Comparison of ENCODE assay signal across 1 cellular context in the genomic region with DNA sequence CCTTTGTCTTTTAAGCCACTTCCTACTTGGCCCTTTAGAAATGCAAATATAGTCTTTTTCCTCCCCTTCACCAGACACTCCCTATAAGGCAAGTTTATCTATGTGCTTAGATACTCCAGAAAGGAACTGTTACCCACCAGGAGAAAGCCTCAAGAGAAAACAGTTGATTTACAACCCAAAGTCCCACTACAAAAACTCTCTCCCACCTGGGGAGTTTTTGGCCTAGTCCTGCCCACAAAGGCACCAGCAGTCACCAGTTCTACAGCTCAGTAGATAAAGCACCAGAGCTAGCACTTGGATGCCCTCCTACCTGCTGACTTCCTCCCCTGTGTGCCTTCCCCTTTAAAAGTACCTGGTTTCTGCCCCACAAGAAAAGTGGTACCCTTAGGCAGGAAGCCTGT.
TF ChIP-seq lines count a peak whose summit lies in the region.

No MANE protein-coding gene starts in this region.

TF ChIP-seq in GM23338, 12 proteins besides CTCF, POLR2A, EP300 and RAD21 (continued from another document):
- TF ChIP-seq, protein P1, sequence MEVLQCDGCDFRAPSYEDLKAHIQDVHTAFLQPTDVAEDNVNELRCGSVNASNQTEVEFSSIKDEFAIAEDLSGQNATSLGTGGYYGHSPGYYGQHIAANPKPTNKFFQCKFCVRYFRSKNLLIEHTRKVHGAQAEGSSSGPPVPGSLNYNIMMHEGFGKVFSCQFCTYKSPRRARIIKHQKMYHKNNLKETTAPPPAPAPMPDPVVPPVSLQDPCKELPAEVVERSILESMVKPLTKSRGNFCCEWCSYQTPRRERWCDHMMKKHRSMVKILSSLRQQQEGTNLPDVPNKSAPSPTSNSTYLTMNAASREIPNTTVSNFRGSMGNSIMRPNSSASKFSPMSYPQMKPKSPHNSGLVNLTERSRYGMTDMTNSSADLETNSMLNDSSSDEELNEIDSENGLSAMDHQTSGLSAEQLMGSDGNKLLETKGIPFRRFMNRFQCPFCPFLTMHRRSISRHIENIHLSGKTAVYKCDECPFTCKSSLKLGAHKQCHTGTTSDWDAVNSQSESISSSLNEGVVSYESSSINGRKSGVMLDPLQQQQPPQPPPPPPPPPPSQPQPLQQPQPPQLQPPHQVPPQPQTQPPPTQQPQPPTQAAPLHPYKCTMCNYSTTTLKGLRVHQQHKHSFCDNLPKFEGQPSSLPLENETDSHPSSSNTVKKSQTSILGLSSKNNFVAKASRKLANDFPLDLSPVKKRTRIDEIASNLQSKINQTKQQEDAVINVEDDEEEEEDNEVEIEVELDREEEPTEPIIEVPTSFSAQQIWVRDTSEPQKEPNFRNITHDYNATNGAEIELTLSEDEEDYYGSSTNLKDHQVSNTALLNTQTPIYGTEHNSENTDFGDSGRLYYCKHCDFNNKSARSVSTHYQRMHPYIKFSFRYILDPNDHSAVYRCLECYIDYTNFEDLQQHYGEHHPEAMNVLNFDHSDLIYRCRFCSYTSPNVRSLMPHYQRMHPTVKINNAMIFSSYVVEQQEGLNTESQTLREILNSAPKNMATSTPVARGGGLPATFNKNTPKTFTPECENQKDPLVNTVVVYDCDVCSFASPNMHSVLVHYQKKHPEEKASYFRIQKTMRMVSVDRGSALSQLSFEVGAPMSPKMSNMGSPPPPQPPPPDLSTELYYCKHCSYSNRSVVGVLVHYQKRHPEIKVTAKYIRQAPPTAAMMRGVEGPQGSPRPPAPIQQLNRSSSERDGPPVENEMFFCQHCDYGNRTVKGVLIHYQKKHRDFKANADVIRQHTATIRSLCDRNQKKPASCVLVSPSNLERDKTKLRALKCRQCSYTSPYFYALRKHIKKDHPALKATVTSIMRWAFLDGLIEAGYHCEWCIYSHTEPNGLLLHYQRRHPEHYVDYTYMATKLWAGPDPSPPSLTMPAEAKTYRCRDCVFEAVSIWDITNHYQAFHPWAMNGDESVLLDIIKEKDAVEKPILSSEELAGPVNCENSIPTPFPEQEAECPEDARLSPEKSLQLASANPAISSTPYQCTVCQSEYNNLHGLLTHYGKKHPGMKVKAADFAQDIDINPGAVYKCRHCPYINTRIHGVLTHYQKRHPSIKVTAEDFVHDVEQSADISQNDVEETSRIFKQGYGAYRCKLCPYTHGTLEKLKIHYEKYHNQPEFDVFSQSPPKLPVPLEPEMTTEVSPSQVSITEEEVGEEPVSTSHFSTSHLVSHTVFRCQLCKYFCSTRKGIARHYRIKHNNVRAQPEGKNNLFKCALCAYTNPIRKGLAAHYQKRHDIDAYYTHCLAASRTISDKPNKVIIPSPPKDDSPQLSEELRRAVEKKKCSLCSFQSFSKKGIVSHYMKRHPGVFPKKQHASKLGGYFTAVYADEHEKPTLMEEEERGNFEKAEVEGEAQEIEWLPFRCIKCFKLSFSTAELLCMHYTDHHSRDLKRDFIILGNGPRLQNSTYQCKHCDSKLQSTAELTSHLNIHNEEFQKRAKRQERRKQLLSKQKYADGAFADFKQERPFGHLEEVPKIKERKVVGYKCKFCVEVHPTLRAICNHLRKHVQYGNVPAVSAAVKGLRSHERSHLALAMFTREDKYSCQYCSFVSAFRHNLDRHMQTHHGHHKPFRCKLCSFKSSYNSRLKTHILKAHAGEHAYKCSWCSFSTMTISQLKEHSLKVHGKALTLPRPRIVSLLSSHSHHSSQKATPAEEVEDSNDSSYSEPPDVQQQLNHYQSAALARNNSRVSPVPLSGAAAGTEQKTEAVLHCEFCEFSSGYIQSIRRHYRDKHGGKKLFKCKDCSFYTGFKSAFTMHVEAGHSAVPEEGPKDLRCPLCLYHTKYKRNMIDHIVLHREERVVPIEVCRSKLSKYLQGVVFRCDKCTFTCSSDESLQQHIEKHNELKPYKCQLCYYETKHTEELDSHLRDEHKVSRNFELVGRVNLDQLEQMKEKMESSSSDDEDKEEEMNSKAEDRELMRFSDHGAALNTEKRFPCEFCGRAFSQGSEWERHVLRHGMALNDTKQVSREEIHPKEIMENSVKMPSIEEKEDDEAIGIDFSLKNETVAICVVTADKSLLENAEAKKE (CRISPR knock-in tag; IDR thresholded peaks at IDR 0.05): peak; percentile 99
- TF ChIP-seq EZH2phosphoT487 (IDR thresholded peaks at IDR 0.05; ENCODE audit: unreplicated experiment): no peak
- 0 out of 2 replicates have a peak, but pooled peaks have one; percentile 12 for TF ChIP-seq NANOG (IDR thresholded peaks at IDR 0.05; ENCODE audit: borderline replicate concordance)
- TF ChIP-seq ZNF331 (CRISPR knock-in tag; IDR thresholded peaks at IDR 0.05; ENCODE audit: low read depth): peak; percentile 23; the same call in 1 of the 2 replicates
- no peak for TF ChIP-seq STAT1 (IDR thresholded peaks at IDR 0.05; ENCODE audit: unreplicated experiment)
- TF ChIP-seq EZH2 (IDR thresholded peaks at IDR 0.05; ENCODE audit: low read depth, unreplicated experiment): no peak
- TF ChIP-seq, protein P2, sequence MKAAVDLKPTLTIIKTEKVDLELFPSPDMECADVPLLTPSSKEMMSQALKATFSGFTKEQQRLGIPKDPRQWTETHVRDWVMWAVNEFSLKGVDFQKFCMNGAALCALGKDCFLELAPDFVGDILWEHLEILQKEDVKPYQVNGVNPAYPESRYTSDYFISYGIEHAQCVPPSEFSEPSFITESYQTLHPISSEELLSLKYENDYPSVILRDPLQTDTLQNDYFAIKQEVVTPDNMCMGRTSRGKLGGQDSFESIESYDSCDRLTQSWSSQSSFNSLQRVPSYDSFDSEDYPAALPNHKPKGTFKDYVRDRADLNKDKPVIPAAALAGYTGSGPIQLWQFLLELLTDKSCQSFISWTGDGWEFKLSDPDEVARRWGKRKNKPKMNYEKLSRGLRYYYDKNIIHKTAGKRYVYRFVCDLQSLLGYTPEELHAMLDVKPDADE (IDR thresholded peaks at IDR 0.05): no peak
- no peak for TF ChIP-seq POLR2AphosphoS5 (IDR thresholded peaks at IDR 0.05; ENCODE audit: low read depth)
